Comparison of ENCODE assay signal across 8 cellular contexts in genomic region chr5:473344-474192, GRCh38. TPM values are rescaled to one million over a fixed set of nuclear protein-coding genes. Genes with fewer than 3 reads are reported as not detected.
DNase-seq lines count a peak whose midpoint lies in the region; ATAC-seq and TF ChIP-seq lines count a peak whose summit lies in the region.

No MANE protein-coding gene starts in this region.

- no peaks in the 10 kb centered on the region for H3K9me2 ChIP-seq in HCT116 (ENCODE audit: insufficient read depth)

- TF ChIP-seq CTCF in HCT116 (IDR thresholded peaks at IDR 0.05 in 2 of 3, conservative IDR thresholded peaks at IDR 0.05 in 1 of 3; ENCODE audit: borderline replicate concordance in 1 of 3, insufficient read depth in 1 of 3, low read depth in 2 of 3, low read length in 2 of 3) (no peak), WTC11 (IDR thresholded peaks at IDR 0.05) (no peak), endodermal cell (conservative IDR thresholded peaks at IDR 0.05) (no peak), thoracic aorta (IDR thresholded peaks at IDR 0.05) (no peak)

- peak overlapping the region; percentile 81 for H3K9ac ChIP-seq in HCT116 (ENCODE audit: low read length)
- H3K9ac ChIP-seq in endodermal cell (ENCODE audit: extremely low read depth, low read length, poor library complexity, severe bottlenecking), result no peak overlapping the region

- H3K4me2 ChIP-seq in HCT116 (ENCODE audit: low read length), result peak overlapping the region; percentile 90

- ATAC-seq in HCT116 (peak; percentile 45), WTC11 (peak; percentile 41), thoracic aorta (ENCODE audit: insufficient number of reproducible peaks, low FRiP score, low read depth) (peak; percentile 6)

- H3K27ac ChIP-seq in HCT116 (ENCODE audit: low read depth, low read length) (peak overlapping the region; percentile 70), endodermal cell (ENCODE audit: low read depth, low read length) (no peak overlapping the region), thoracic aorta (peak overlapping the region in 1 of 2 donors; percentile 17)

- no peaks in the 10 kb centered on the region for H3K9me3 ChIP-seq in HCT116 (ENCODE audit: control insufficient read depth in 1 of 2, insufficient read depth in 1 of 2, low read depth in 1 of 2, low read length in 2 of 2)
- H3K9me3 ChIP-seq in endodermal cell (ENCODE audit: control insufficient read depth, low read length), result no peaks in the 10 kb centered on the region
- H3K9me3 ChIP-seq in thoracic aorta, result no peaks in the 10 kb centered on the region

- H3K36me3 ChIP-seq in HCT116 (ENCODE audit: control insufficient read depth in 1 of 2, insufficient read depth in 2 of 2, low read length in 2 of 2), result peaks cover 3 to 5% of the 10 kb centered on the region in 2 experiments; a peak in 1 of 4 replicates
- no peaks in the 10 kb centered on the region for H3K36me3 ChIP-seq in endodermal cell (ENCODE audit: control insufficient read depth, insufficient read depth, low read length)
- H3K36me3 ChIP-seq in thoracic aorta, result no peaks in the 10 kb centered on the region

- H3K4me1 ChIP-seq in HCT116 (ENCODE audit: control insufficient read depth in 1 of 2, insufficient read depth in 2 of 2, low read length in 2 of 2) (peaks cover 5 to 16% of the 10 kb centered on the region in 2 experiments; a peak in 3 of 4 replicates), endodermal cell (ENCODE audit: control insufficient read depth, insufficient read depth, low read length) (peaks cover 6% of the 10 kb centered on the region), thoracic aorta (ENCODE audit: control insufficient read depth in 1 of 2, low read depth in 2 of 2) (peaks cover 4 to 27% of the 10 kb centered on the region in 2 donors)

- intact Hi-C loops in HCT116 (cut with micrococcal nuclease), result no loop called here

- CTCF ChIA-PET in HCT116 (lab: Charles Lee) (interaction anchor here (1.9 to 2.8 kb wide), 2 partner anchors 27 to 157 kb away, joined by 9 to 11 read pairs; no protein-coding TSS in a partner anchor), WTC11 (lab: Charles Lee) (interaction anchor here (1.2 to 4.3 kb wide), 5 partner anchors 18 to 196 kb away, joined by 4 to 23 read pairs (median 7); partner anchors contain the start of gene AHRR)

- no peak for TF ChIP-seq POLR2A in HCT116 (IDR thresholded peaks at IDR 0.05; ENCODE audit: borderline replicate concordance, extremely low read depth, insufficient read depth, insufficient read length)

- no peaks in the 10 kb centered on the region for H3K36me3 Mint-ChIP-seq in WTC11
- H3K36me3 Mint-ChIP-seq in endodermal cell (ENCODE audit: low read depth), result peaks cover 1% of the 10 kb centered on the region

- peaks cover 22% of the 10 kb centered on the region for H3K79me2 ChIP-seq in HCT116 (ENCODE audit: insufficient read depth, low read length)

- H3K27ac Mint-ChIP-seq in WTC11 (no peak overlapping the region), endodermal cell (no peak overlapping the region)

- POLR2A ChIA-PET in HCT116 (lab: Charles Lee) (no interaction called here), WTC11 (lab: Charles Lee) (no interaction called here)

- TF ChIP-seq RAD21 in HCT116 (IDR thresholded peaks at IDR 0.05; ENCODE audit: low read depth), result no peak

- DNase-seq in DMS 273 (lab: John Stamatoyannopoulos, UW; ENCODE audit: unreplicated experiment) (peak; percentile 62), DMS 273 treated with DMSO at 0.1 percent for 48 hours (lab: John Stamatoyannopoulos, UW) (no peak), HCT116 (ENCODE audit: low read depth, low spot score) (no peak), LHCN-M2 (ENCODE audit: low read depth) (peak; percentile 38), WTC11 (ENCODE audit: low spot score) (peak; percentile 34), endodermal cell (peak; percentile 83), mesenteric fat pad (ENCODE audit: low spot score) (peak; percentile 90), thoracic aorta (ENCODE audit: low spot score) (no peak)

- H3K4me1 Mint-ChIP-seq in WTC11 (peaks cover 9% of the 10 kb centered on the region), endodermal cell (peaks cover 6% of the 10 kb centered on the region)

- RAD21 ChIA-PET in HCT116 (lab: Charles Lee; ENCODE audit: low non-redundant PET in 1 of 2, low total read pairs in 2 of 2, uncharacterized antibody in 2 of 2, unreplicated experiment in 2 of 2), result no interaction called here

- H3K27me3 ChIP-seq in HCT116 (ENCODE audit: insufficient read depth, low read length), result no peaks in the 10 kb centered on the region
- H3K27me3 ChIP-seq in endodermal cell (ENCODE audit: control insufficient read depth, insufficient read depth, low read length, poor library complexity, severe bottlenecking), result peaks cover 18% of the 10 kb centered on the region
- H3K27me3 ChIP-seq in thoracic aorta (replicated peaks; ENCODE audit: insufficient read depth), result no peaks in the 10 kb centered on the region

- no peak overlapping the region for H2AFZ ChIP-seq in HCT116 (ENCODE audit: low read depth, low read length, poor library complexity, severe bottlenecking)

- WGBS in endodermal cell (ENCODE audit: insufficient coverage in 1 of 2, insufficient read length in 1 of 2), 2 experiments, result 0 to 2% methylated on average over 12 to 75 of the region's 75 CpGs

- H3K4me3 Mint-ChIP-seq in WTC11 (peak overlapping the region; percentile 72), endodermal cell (peak overlapping the region; percentile 73)

- H3K9me3 Mint-ChIP-seq in WTC11 (no peaks in the 10 kb centered on the region), endodermal cell (no peaks in the 10 kb centered on the region)

- H4K20me1 ChIP-seq in HCT116 (ENCODE audit: insufficient read depth), result peaks cover 3% of the 10 kb centered on the region; the same call in 1 of the 2 replicates

- H3K27me3 Mint-ChIP-seq in WTC11 (ENCODE audit: low read depth) (peaks cover 52% of the 10 kb centered on the region), endodermal cell (ENCODE audit: insufficient read depth) (peaks cover 23% of the 10 kb centered on the region)

- H3K4me3 ChIP-seq in HCT116 (replicated peaks in 1 of 2; ENCODE audit: low read depth in 1 of 2, low read length in 2 of 2) (peak overlapping the region; percentile 75 to 76), endodermal cell (ENCODE audit: low read length) (peak overlapping the region; percentile 83), thoracic aorta (peak overlapping the region; percentile 99)

- no TSS peak for BruUV-seq in HCT116 (replicated peaks; lab: Mats Ljungman, UMichigan)

TF ChIP-seq in HCT116, 20 proteins besides CTCF, POLR2A, EP300 and RAD21 (continues in another document):
- TF ChIP-seq FOSL1 (IDR thresholded peaks at IDR 0.05; ENCODE audit: low read depth) (no peak), YY1 (IDR thresholded peaks at IDR 0.05; ENCODE audit: extremely low read depth, insufficient replicate concordance, low read depth, low read length) (no peak), JUND (IDR thresholded peaks at IDR 0.05) (no peak), MAX (IDR thresholded peaks at IDR 0.05) (no peak), SRF (IDR thresholded peaks at IDR 0.05; ENCODE audit: low read depth) (no peak), ZFX (IDR thresholded peaks at IDR 0.05) (no peak; the same call in 1 of the 2 replicates), ZNF274 (IDR thresholded peaks at IDR 0.05; ENCODE audit: low read depth, low read length) (no peak), CEBPB (IDR thresholded peaks at IDR 0.05; ENCODE audit: low read depth) (no peak), POLR2AphosphoS5 (IDR thresholded peaks at IDR 0.05; ENCODE audit: low read depth, low read length) (no peak), SP1 (IDR thresholded peaks at IDR 0.05; ENCODE audit: low read depth) (no peak), EZH2phosphoT487 (IDR thresholded peaks at IDR 0.05; ENCODE audit: borderline replicate concordance) (no peak)

TF ChIP-seq in WTC11, 78 proteins besides CTCF, POLR2A, EP300 and RAD21 (continues in another document):
- TF ChIP-seq, protein P1, sequence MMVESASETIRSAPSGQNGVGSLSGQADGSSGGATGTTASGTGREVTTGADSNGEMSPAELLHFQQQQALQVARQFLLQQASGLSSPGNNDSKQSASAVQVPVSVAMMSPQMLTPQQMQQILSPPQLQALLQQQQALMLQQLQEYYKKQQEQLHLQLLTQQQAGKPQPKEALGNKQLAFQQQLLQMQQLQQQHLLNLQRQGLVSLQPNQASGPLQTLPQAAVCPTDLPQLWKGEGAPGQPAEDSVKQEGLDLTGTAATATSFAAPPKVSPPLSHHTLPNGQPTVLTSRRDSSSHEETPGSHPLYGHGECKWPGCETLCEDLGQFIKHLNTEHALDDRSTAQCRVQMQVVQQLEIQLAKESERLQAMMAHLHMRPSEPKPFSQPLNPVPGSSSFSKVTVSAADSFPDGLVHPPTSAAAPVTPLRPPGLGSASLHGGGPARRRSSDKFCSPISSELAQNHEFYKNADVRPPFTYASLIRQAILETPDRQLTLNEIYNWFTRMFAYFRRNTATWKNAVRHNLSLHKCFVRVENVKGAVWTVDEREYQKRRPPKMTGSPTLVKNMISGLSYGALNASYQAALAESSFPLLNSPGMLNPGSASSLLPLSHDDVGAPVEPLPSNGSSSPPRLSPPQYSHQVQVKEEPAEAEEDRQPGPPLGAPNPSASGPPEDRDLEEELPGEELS (CRISPR knock-in tag; IDR thresholded peaks at IDR 0.05), result 0 out of 2 replicates have a peak, but pooled peaks have one; percentile 40

RNA-seq across cellular contexts. Expression of gene EXOC3, which starts 30.6 kb away (rescaled TPM):
- total RNA-seq in HCT116 (2021; ENCODE audit: unreplicated experiment) (52.4 TPM), LHCN-M2 (2014; rRNA removed) (29.2 and 30.6 TPM in 2 replicates), WTC11 (2021) (60.1 to 62.4 TPM (median 62.2 TPM) in 3 replicates), endodermal cell (10 to 100 TPM; 38.6 to 53.7 TPM), mesenteric fat pad (58.5 TPM), thoracic aorta (10 to 100 TPM; 34.5 to 79.7 TPM)
- 42.8 and 48.1 TPM in 2 replicates for polyA plus RNA-seq in HCT116 (2012)
- polyA plus RNA-seq in LHCN-M2 (2012), result 40.6 TPM
- polyA plus RNA-seq in endodermal cell (2013, experiment 1 of 2), result 41.4 TPM
- 38.3 TPM for polyA plus RNA-seq in endodermal cell (2013, experiment 2 of 2)

RNA-seq across cellular contexts. Expression of gene SLC9A3, which starts 50.7 kb away (rescaled TPM):
- total RNA-seq in HCT116 (2021; ENCODE audit: unreplicated experiment), result 1.5 TPM
- 0.85 and 1.1 TPM in 2 replicates for polyA plus RNA-seq in HCT116 (2012)
- total RNA-seq in LHCN-M2 (2014; rRNA removed), result 4.2 and 4.4 TPM in 2 replicates
- 0.72 TPM for polyA plus RNA-seq in LHCN-M2 (2012)
- total RNA-seq in WTC11 (2021), result 1.2 to 1.7 TPM (median 1.6 TPM) in 3 replicates
- 1 to 10 TPM; 1.3 to 1.5 TPM for total RNA-seq in endodermal cell
- 1.5 TPM for polyA plus RNA-seq in endodermal cell (2013, experiment 1 of 2)
- polyA plus RNA-seq in endodermal cell (2013, experiment 2 of 2), result 1.4 TPM
- 1.1 TPM for total RNA-seq in mesenteric fat pad
- 1 to 10 TPM; 1.6 to 1.8 TPM for total RNA-seq in thoracic aorta

Comparison
In these comparisons a context has a peak if more than half of its experiments do, and no peak if none do; other contexts are left out.
1. DNase-seq: peak in DMS 273 (single experiment), LHCN-M2 (single experiment), WTC11 (single experiment), endodermal cell (single experiment) and mesenteric fat pad (single experiment); none in DMS 273 treated with DMSO at 0.1 percent for 48 hours (single experiment), HCT116 (single experiment) and thoracic aorta (single experiment).
2. Peak in every context shown above with its lines, with median percentiles within 50 percentile points of each other: ATAC-seq and H3K4me3 ChIP-seq.